22 cellular contexts compared by ENCODE assay signal in genomic region chr3:43956945-43957344, GRCh38.
DNase-seq lines count a peak whose midpoint lies in the region; ATAC-seq and TF ChIP-seq lines count a peak whose summit lies in the region.
"Had no signal": no experiment of that assay in that cellular context is flagged by ENCODE, and none has a peak within 500 bp of the region (broad histone marks: within the 10 kb centered on the region; RNA-seq: fewer than 3 reads in every experiment).

No MANE protein-coding gene starts in this region.

- no peak for DNase-seq in GM23338 (ENCODE audit: low spot score)
- DNase-seq in esophagus muscularis mucosa (ENCODE audit: extremely low spot score), result peak; percentile 82
- peak; percentile 74 for DNase-seq in osteoblast (ENCODE audit: insufficient read length, low spot score, missing footprints)
- no peak for DNase-seq in head of caudate nucleus
- no peak for DNase-seq in T-cell
- DNase-seq in AG20443 (ENCODE audit: low spot score), result no peak
- DNase-seq in right atrium auricular region (ENCODE audit: low spot score), result no peak
- DNase-seq: AML-193; BE2C; CD4-positive, alpha-beta T cell; CD8-positive, alpha-beta memory T cell; DMS 273 treated with DMSO at 0.1 percent for 48 hours; DMS79; EL; GDM1; GOT3; H7; HCEC 1CT had no signal

- no peaks in the 10 kb centered on the region for H3K9me3 ChIP-seq in OCI-LY3 (ENCODE audit: insufficient read depth, low read length)
- H3K9me3 ChIP-seq in esophagus muscularis mucosa, result no peaks in the 10 kb centered on the region
- H3K9me3 ChIP-seq in osteoblast (ENCODE audit: low read depth, low read length), result no peaks in the 10 kb centered on the region
- no peaks in the 10 kb centered on the region for H3K9me3 ChIP-seq in right atrium auricular region
- H3K9me3 ChIP-seq: BE2C; BLaER1 treated with 17β-estradiol and CSF1 and Interleukin-3, amounts not matched to agents 10 nM and 100 nM had no signal

- no peak for ATAC-seq in GM23338
- no peak for ATAC-seq in T-cell (replicated peaks in 1 of 4)

- H3K4me3 Mint-ChIP-seq in GM23338, result no peak overlapping the region
- H3K4me3 Mint-ChIP-seq in T-cell, result no peak overlapping the region
- H3K4me3 Mint-ChIP-seq: CD14-positive monocyte; CD4-positive, alpha-beta T cell; CD8-positive, alpha-beta memory T cell had no signal

- H2AFZ ChIP-seq in GM23338 (peak overlapping the region; percentile 38; the same call in 1 of the 2 replicates), OCI-LY3 (ENCODE audit: low read depth, low read length) (no peak overlapping the region), osteoblast (ENCODE audit: low read length) (no peak overlapping the region)

- no peak overlapping the region for H3K9ac ChIP-seq in OCI-LY3 (ENCODE audit: low read length)
- H3K9ac ChIP-seq: BLaER1 treated with 17β-estradiol and CSF1 and Interleukin-3, amounts not matched to agents 10 nM and 100 nM had no signal

- H3K9me3 Mint-ChIP-seq in GM23338 (no peaks in the 10 kb centered on the region; the same call in 2 of the 3 replicates), T-cell (no peaks in the 10 kb centered on the region)
- H3K9me3 Mint-ChIP-seq: CD4-positive, alpha-beta T cell; CD8-positive, alpha-beta memory T cell had no signal

- intact Hi-C loops in esophagus muscularis mucosa (cut with DNase I), result no loop called here
- intact Hi-C loops in head of caudate nucleus (cut with DNase I), result no loop called here

- TF ChIP-seq POLR2A in esophagus muscularis mucosa (IDR thresholded peaks at IDR 0.05; ENCODE audit: low read depth), result no peak

- H3K9me2 ChIP-seq in GM23338 (ENCODE audit: insufficient read depth), result 0 out of 2 replicates have a peak, but pooled peaks cover 4% of the 10 kb centered on the region

- H3K27ac Mint-ChIP-seq in GM23338 (no peak overlapping the region), T-cell (no peak overlapping the region)
- H3K27ac Mint-ChIP-seq: CD14-positive monocyte; CD4-positive, alpha-beta T cell; CD8-positive, alpha-beta memory T cell had no signal

- H3K27ac ChIP-seq in GM23338 (ENCODE audit: low read depth), result no peak overlapping the region
- H3K27ac ChIP-seq in OCI-LY3 (ENCODE audit: low read length), result no peak overlapping the region
- no peak overlapping the region for H3K27ac ChIP-seq in esophagus muscularis mucosa (replicated peaks in 1 of 4)
- H3K27ac ChIP-seq in osteoblast (ENCODE audit: low read depth, low read length), result no peak overlapping the region
- H3K27ac ChIP-seq in right atrium auricular region, result no peak overlapping the region
- H3K27ac ChIP-seq: 22Rv1; BLaER1 treated with 17β-estradiol and CSF1 and Interleukin-3, amounts not matched to agents 10 nM and 100 nM had no signal

- CTCF ChIA-PET in T-cell (lab: Charles Lee), result interaction anchor here in 1 of 2 donors (0.6 kb wide), 1 partner anchor 192 kb away, joined by 3 read pairs; no protein-coding TSS in a partner anchor

- H3K4me1 Mint-ChIP-seq in GM23338 (peaks cover 39% of the 10 kb centered on the region), T-cell (no peaks in the 10 kb centered on the region)
- H3K4me1 Mint-ChIP-seq: CD14-positive monocyte; CD8-positive, alpha-beta memory T cell had no signal

- H3K4me1 ChIP-seq in GM23338 (ENCODE audit: insufficient read depth) (peaks cover 26% of the 10 kb centered on the region), OCI-LY3 (ENCODE audit: low read length) (peaks cover 75% of the 10 kb centered on the region), esophagus muscularis mucosa (peaks cover 0 to 10% (median 6%) of the 10 kb centered on the region in 4 donors), osteoblast (ENCODE audit: insufficient read depth, low read length) (peaks cover 8% of the 10 kb centered on the region), right atrium auricular region (peaks cover 0 to 6% of the 10 kb centered on the region in 2 donors)
- H3K4me1 ChIP-seq: BE2C had no signal

- no peaks in the 10 kb centered on the region for H3F3A ChIP-seq in GM23338 (replicated peaks; ENCODE audit: low read depth)

- H3K36me3 Mint-ChIP-seq in GM23338 (ENCODE audit: low read depth), result no peaks in the 10 kb centered on the region
- H3K36me3 Mint-ChIP-seq in T-cell, result no peaks in the 10 kb centered on the region
- H3K36me3 Mint-ChIP-seq: CD14-positive monocyte; CD8-positive, alpha-beta memory T cell had no signal

- H3K27me3 ChIP-seq in GM23338 (ENCODE audit: insufficient read depth), result no peaks in the 10 kb centered on the region
- H3K27me3 ChIP-seq in OCI-LY3 (ENCODE audit: low read depth, low read length), result peaks cover 21% of the 10 kb centered on the region; the same call in 1 of the 2 replicates
- peaks cover 0 to 36% (median 0%) of the 10 kb centered on the region in 4 donors for H3K27me3 ChIP-seq in esophagus muscularis mucosa
- peaks cover 27% of the 10 kb centered on the region for H3K27me3 ChIP-seq in osteoblast (ENCODE audit: insufficient read depth, low read length)
- H3K27me3 ChIP-seq in right atrium auricular region, result no peaks in the 10 kb centered on the region
- H3K27me3 ChIP-seq: BE2C; BLaER1 treated with 17β-estradiol and CSF1 and Interleukin-3, amounts not matched to agents 10 nM and 100 nM had no signal

- H3K4me3 ChIP-seq in GM23338, result no peak overlapping the region
- H3K4me3 ChIP-seq in OCI-LY3 (ENCODE audit: low read length), result no peak overlapping the region; the same call in 1 of the 2 replicates
- no peak overlapping the region for H3K4me3 ChIP-seq in esophagus muscularis mucosa
- H3K4me3 ChIP-seq in osteoblast (ENCODE audit: insufficient read depth, low read length), result no peak overlapping the region
- no peak overlapping the region for H3K4me3 ChIP-seq in right atrium auricular region
- H3K4me3 ChIP-seq: BLaER1 treated with 17β-estradiol and CSF1 and Interleukin-3, amounts not matched to agents 10 nM and 100 nM had no signal

- H4K20me1 ChIP-seq in GM23338 (replicated peaks; ENCODE audit: insufficient read depth) (no peaks in the 10 kb centered on the region), OCI-LY3 (ENCODE audit: insufficient read depth, low read length) (no peaks in the 10 kb centered on the region), osteoblast (ENCODE audit: insufficient read depth, low read length) (no peaks in the 10 kb centered on the region)
- H4K20me1 ChIP-seq: BLaER1 treated with 17β-estradiol and CSF1 and Interleukin-3, amounts not matched to agents 10 nM and 100 nM had no signal

- 87% methylated on average over 3 of the region's 5 CpGs for WGBS in esophagus muscularis mucosa

- POLR2A ChIA-PET in T-cell (lab: Charles Lee), result no interaction called here

- no peaks in the 10 kb centered on the region for H3K79me2 ChIP-seq in GM23338 (replicated peaks; ENCODE audit: insufficient read depth)
- no peaks in the 10 kb centered on the region for H3K79me2 ChIP-seq in OCI-LY3 (ENCODE audit: low read length)
- H3K79me2 ChIP-seq in osteoblast (ENCODE audit: insufficient read depth, low read length), result no peaks in the 10 kb centered on the region

- no peak for TF ChIP-seq EP300 in esophagus muscularis mucosa (IDR thresholded peaks at IDR 0.05)

- peaks cover 4% of the 10 kb centered on the region for H3K27me3 Mint-ChIP-seq in GM23338 (ENCODE audit: insufficient read depth, low read depth, poor library complexity)
- H3K27me3 Mint-ChIP-seq in T-cell, result peaks cover 12 to 21% of the 10 kb centered on the region in 2 donors

- TF ChIP-seq CTCF in GM23338 (conservative IDR thresholded peaks at IDR 0.05; ENCODE audit: low read depth in 2 of 2) (no peak), OCI-LY3 (IDR thresholded peaks at IDR 0.05; ENCODE audit: low read depth, low read length) (no peak), esophagus muscularis mucosa (IDR thresholded peaks at IDR 0.05) (no peak), osteoblast (IDR thresholded peaks at IDR 0.05; ENCODE audit: extremely low read depth, low read depth, low read length) (no peak), right atrium auricular region (IDR thresholded peaks at IDR 0.05) (no peak)

- 0 out of 2 replicates have a peak overlapping the region, but pooled peaks have one; percentile 14 for H3K4me2 ChIP-seq in GM23338
- peak overlapping the region; percentile 87 for H3K4me2 ChIP-seq in OCI-LY3 (ENCODE audit: low read length)
- H3K4me2 ChIP-seq in osteoblast (ENCODE audit: insufficient read depth, low read length), result no peak overlapping the region

- H3K36me3 ChIP-seq in GM23338 (ENCODE audit: insufficient read depth) (no peaks in the 10 kb centered on the region), OCI-LY3 (replicated peaks; ENCODE audit: low read depth, low read length) (no peaks in the 10 kb centered on the region), esophagus muscularis mucosa (no peaks in the 10 kb centered on the region), osteoblast (ENCODE audit: insufficient read depth, low read length) (no peaks in the 10 kb centered on the region), right atrium auricular region (no peaks in the 10 kb centered on the region)
- H3K36me3 ChIP-seq: BE2C; BLaER1 treated with 17β-estradiol and CSF1 and Interleukin-3, amounts not matched to agents 10 nM and 100 nM had no signal

TF ChIP-seq in GM23338, 12 proteins besides CTCF, POLR2A, EP300 and RAD21 (continues in another document):
- TF ChIP-seq EZH2phosphoT487 (IDR thresholded peaks at IDR 0.05; ENCODE audit: unreplicated experiment), result no peak
- TF ChIP-seq ZNF331 (CRISPR knock-in tag; IDR thresholded peaks at IDR 0.05; ENCODE audit: low read depth), result no peak
- no peak for TF ChIP-seq POLR2AphosphoS5 (IDR thresholded peaks at IDR 0.05; ENCODE audit: low read depth)
- TF ChIP-seq, protein P1, sequence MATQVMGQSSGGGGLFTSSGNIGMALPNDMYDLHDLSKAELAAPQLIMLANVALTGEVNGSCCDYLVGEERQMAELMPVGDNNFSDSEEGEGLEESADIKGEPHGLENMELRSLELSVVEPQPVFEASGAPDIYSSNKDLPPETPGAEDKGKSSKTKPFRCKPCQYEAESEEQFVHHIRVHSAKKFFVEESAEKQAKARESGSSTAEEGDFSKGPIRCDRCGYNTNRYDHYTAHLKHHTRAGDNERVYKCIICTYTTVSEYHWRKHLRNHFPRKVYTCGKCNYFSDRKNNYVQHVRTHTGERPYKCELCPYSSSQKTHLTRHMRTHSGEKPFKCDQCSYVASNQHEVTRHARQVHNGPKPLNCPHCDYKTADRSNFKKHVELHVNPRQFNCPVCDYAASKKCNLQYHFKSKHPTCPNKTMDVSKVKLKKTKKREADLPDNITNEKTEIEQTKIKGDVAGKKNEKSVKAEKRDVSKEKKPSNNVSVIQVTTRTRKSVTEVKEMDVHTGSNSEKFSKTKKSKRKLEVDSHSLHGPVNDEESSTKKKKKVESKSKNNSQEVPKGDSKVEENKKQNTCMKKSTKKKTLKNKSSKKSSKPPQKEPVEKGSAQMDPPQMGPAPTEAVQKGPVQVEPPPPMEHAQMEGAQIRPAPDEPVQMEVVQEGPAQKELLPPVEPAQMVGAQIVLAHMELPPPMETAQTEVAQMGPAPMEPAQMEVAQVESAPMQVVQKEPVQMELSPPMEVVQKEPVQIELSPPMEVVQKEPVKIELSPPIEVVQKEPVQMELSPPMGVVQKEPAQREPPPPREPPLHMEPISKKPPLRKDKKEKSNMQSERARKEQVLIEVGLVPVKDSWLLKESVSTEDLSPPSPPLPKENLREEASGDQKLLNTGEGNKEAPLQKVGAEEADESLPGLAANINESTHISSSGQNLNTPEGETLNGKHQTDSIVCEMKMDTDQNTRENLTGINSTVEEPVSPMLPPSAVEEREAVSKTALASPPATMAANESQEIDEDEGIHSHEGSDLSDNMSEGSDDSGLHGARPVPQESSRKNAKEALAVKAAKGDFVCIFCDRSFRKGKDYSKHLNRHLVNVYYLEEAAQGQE (IDR thresholded peaks at IDR 0.05; ENCODE audit: unreplicated experiment), result no peak

Comparison
In these comparisons a context has a peak if more than half of its experiments do, and no peak if none do; other contexts are left out.
1. DNase-seq: peak in esophagus muscularis mucosa (single experiment) and osteoblast (single experiment); none in GM23338 (single experiment), head of caudate nucleus (0 of 42), T-cell (0 of 34), AG20443 (single experiment) and right atrium auricular region (single experiment).